ENCODE assay signal across 20 cellular contexts in the genomic region with DNA sequence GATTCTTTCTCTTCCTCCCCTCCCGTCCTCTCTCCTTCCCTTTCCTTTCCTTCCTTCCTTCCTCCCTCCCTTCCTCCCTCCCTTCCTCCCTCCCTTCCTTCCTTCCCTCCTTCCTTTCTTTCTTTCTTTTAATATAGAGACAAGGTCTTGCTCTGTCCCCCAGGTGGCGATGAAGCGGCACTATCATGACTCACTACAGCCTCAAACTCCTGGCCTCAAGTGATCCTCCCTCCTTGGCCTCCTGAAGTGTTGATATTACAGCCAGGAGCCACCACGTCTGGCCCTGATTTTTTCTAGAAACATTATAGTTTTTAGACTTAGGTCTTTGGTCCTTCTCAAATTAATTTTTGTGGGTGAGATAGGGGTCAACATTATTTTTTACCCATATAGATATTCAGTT. TPM values are rescaled to one million over a fixed set of nuclear protein-coding genes. Genes with fewer than 3 reads are reported as not detected.
DNase-seq lines count a peak whose midpoint lies in the region; ATAC-seq and TF ChIP-seq lines count a peak whose summit lies in the region.
"Had no signal": no experiment of that assay in that cellular context is flagged by ENCODE, and none has a peak within 500 bp of the region (broad histone marks: within the 10 kb centered on the region; RNA-seq: fewer than 3 reads in every experiment).

No MANE protein-coding gene starts in this region.

- no peak overlapping the region for H2BK120ac ChIP-seq in H9 (ENCODE audit: low read depth, low read length, poor library complexity, severe bottlenecking)

- H3T11ph ChIP-seq in H9 (ENCODE audit: low read length), result no peak overlapping the region

- H2AK5ac ChIP-seq in H9 (ENCODE audit: insufficient read length, low read length), result no peak overlapping the region

- H3K27me3 Mint-ChIP-seq in H9 (ENCODE audit: low read depth), result peaks cover 2% of the 10 kb centered on the region; the same call in 1 of the 2 replicates

- no peak overlapping the region for H3K27ac Mint-ChIP-seq in H9

- no peaks in the 10 kb centered on the region; a peak in 1 of 7 replicates for H3K36me3 Mint-ChIP-seq in H9 (ENCODE audit: insufficient read depth in 1 of 3, low read depth in 3 of 3)

- no peak overlapping the region for H3K23ac ChIP-seq in H9 (ENCODE audit: insufficient read length, low read depth, low read length)

- H3K4ac ChIP-seq in H9 (ENCODE audit: low read depth, low read length), result no peak overlapping the region

- H3K14ac ChIP-seq in H9 (ENCODE audit: insufficient read depth, low read length), result no peak overlapping the region

- intact Hi-C loops in PC-3 (cut with micrococcal nuclease), result no loop called here
- intact Hi-C loops in esophagus muscularis mucosa (cut with DNase I), result no loop called here

- H2BK5ac ChIP-seq in H9 (ENCODE audit: insufficient read length, low read length), result no peak overlapping the region

- no peak overlapping the region for H4K91ac ChIP-seq in H9 (ENCODE audit: insufficient read length, low read depth, low read length)

- no peak overlapping the region for H2BK12ac ChIP-seq in H9 (ENCODE audit: insufficient read length, low read depth, low read length)

- POLR2A ChIA-PET in PC-3 (lab: Charles Lee; ENCODE audit: unreplicated experiment), result no interaction called here

- H3K36me3 ChIP-seq in PC-3 (ENCODE audit: low read depth, low read length) (no peaks in the 10 kb centered on the region; the same call in 1 of the 2 replicates), esophagus muscularis mucosa (no peaks in the 10 kb centered on the region)
- H3K36me3 ChIP-seq: esophagus squamous epithelium, suprapubic skin had no signal

- H3K18ac ChIP-seq in H9 (ENCODE audit: insufficient read length, low read depth, low read length), result no peak overlapping the region

- H4K20me1 ChIP-seq in H9 (ENCODE audit: control insufficient read depth, insufficient read depth, insufficient read length), result no peaks in the 10 kb centered on the region
- no peaks in the 10 kb centered on the region for H4K20me1 ChIP-seq in PC-3 (ENCODE audit: low read length)

- H2BK20ac ChIP-seq in H9 (ENCODE audit: low read depth, low read length, poor library complexity, severe bottlenecking), result no peak overlapping the region

- H3F3A ChIP-seq in PC-3 (ENCODE audit: low read length, unreplicated experiment), result no peaks in the 10 kb centered on the region

- H3K9me2 ChIP-seq in PC-3 (replicated peaks; ENCODE audit: low read length), result no peaks in the 10 kb centered on the region

- no CpG with 5 or more reads among the region's 4 CpGs for WGBS in H9 (ENCODE audit: extremely low coverage, insufficient read length, low lambda C conversion rate)
- WGBS in esophagus muscularis mucosa, result 73% methylated on average over 4 of the region's 4 CpGs

- H2AFZ ChIP-seq in H9 (ENCODE audit: low read length), result no peak overlapping the region
- no peak overlapping the region for H2AFZ ChIP-seq in PC-3 (ENCODE audit: low read length)

- CTCF ChIA-PET in PC-3 (lab: Charles Lee), result no interaction called here

- no peak overlapping the region for H3K4me3 Mint-ChIP-seq in H9

- no peak overlapping the region for H3K4me2 ChIP-seq in H9 (ENCODE audit: insufficient read depth, insufficient read length, low read length)
- H3K4me2 ChIP-seq in PC-3 (ENCODE audit: low read length), result no peak overlapping the region

- H3K23me2 ChIP-seq in H9 (ENCODE audit: insufficient read length, low read depth, low read length, poor library complexity, severe bottlenecking), result no peaks in the 10 kb centered on the region

- H3K27ac ChIP-seq in H9 (ENCODE audit: insufficient read length, low read depth, low read length) (no peak overlapping the region), PC-3 (ENCODE audit: low read length) (no peak overlapping the region), esophagus muscularis mucosa (replicated peaks in 1 of 4) (no peak overlapping the region)
- H3K27ac ChIP-seq: coronary artery, esophagus squamous epithelium, HL-60, suprapubic skin had no signal

- H3K4me1 Mint-ChIP-seq in H9, result peaks cover 11 to 21% of the 10 kb centered on the region in 2 experiments

- TF ChIP-seq POLR2A in esophagus muscularis mucosa (IDR thresholded peaks at IDR 0.05; ENCODE audit: low read depth), result no peak

- H2BK15ac ChIP-seq in H9 (ENCODE audit: low read depth, low read length), result no peak overlapping the region

- H3K9me3 ChIP-seq in H9 (ENCODE audit: control insufficient read depth, low read depth, low read length) (no peaks in the 10 kb centered on the region), PC-3 (ENCODE audit: low read length) (no peaks in the 10 kb centered on the region), esophagus muscularis mucosa (no peaks in the 10 kb centered on the region)
- H3K9me3 ChIP-seq: esophagus squamous epithelium, mucosa of descending colon, suprapubic skin had no signal

- no peak overlapping the region for H4K5ac ChIP-seq in H9 (ENCODE audit: insufficient read length, low read depth, low read length)

- no peaks in the 10 kb centered on the region for H3K79me1 ChIP-seq in H9 (ENCODE audit: insufficient read depth, low read depth, low read length, poor library complexity, severe bottlenecking)

- no peak overlapping the region for H3K9ac ChIP-seq in H9 (ENCODE audit: extremely low read depth, insufficient read length, low read length)
- no peak overlapping the region for H3K9ac ChIP-seq in PC-3 (ENCODE audit: low read length)

- DNase-seq in activated CD8-positive, alpha-beta memory T cell treated with anti-CD3 and anti-CD28 coated beads for 24 hours, result peak; percentile 52
- no peak for DNase-seq in activated CD8-positive, alpha-beta memory T cell treated with anti-CD3 and anti-CD28 coated beads, Interleukin-2, amount 50 U/mL, for 4 hours
- DNase-seq in H9, result no peak
- DNase-seq in PC-3, result peak; percentile 17
- peak; percentile 64 for DNase-seq in esophagus muscularis mucosa (ENCODE audit: extremely low spot score)
- DNase-seq: activated T-cell treated with anti-CD3 and anti-CD28 coated beads, Interleukin-2, amount 50 U/mL, for 48 hours; DMS153; esophagus squamous epithelium; HCEC 1CT; mucosa of descending colon; posterior cingulate gyrus; stimulated activated CD4-positive, alpha-beta T cell treated with anti-CD3 and anti-CD28 coated beads, Interleukin-12 subunit alpha, Interleukin-12 subunit beta, amount 100 ng/mL, for 4 hours had no signal

- TF ChIP-seq CTCF in H9 (conservative IDR thresholded peaks at IDR 0.05), result peak; percentile 54; the same call in 2 of the 3 replicates
- TF ChIP-seq CTCF in PC-3 (conservative IDR thresholded peaks at IDR 0.05; ENCODE audit: low read depth, low read length), result peak; percentile 39; the same call in 1 of the 2 replicates
- TF ChIP-seq CTCF in esophagus muscularis mucosa (IDR thresholded peaks at IDR 0.05), result no peak

- no peak overlapping the region for H3K56ac ChIP-seq in H9 (ENCODE audit: insufficient read length, low read depth, low read length)

- no peaks in the 10 kb centered on the region; a peak in 1 of 5 replicates for H3K9me3 Mint-ChIP-seq in H9

- no TSS peak for BruUV-seq in PC-3 (replicated peaks; lab: Mats Ljungman, UMichigan)

- H3K4me1 ChIP-seq in H9 (ENCODE audit: insufficient read depth, low read length) (peaks cover 3% of the 10 kb centered on the region; the same call in 1 of the 2 replicates), PC-3 (ENCODE audit: insufficient read depth, low read length) (no peaks in the 10 kb centered on the region), esophagus muscularis mucosa (no peaks in the 10 kb centered on the region)
- H3K4me1 ChIP-seq: esophagus squamous epithelium, suprapubic skin had no signal

- H3K79me2 ChIP-seq in H9 (ENCODE audit: insufficient read depth, low read length), result no peaks in the 10 kb centered on the region
- no peaks in the 10 kb centered on the region for H3K79me2 ChIP-seq in PC-3 (ENCODE audit: low read length)

- H3K27me3 ChIP-seq in H9 (ENCODE audit: insufficient read depth, low read length) (no peaks in the 10 kb centered on the region), PC-3 (ENCODE audit: low read length) (peaks cover 7% of the 10 kb centered on the region; the same call in 1 of the 2 replicates), esophagus muscularis mucosa (peaks cover 0 to 18% (median 0%) of the 10 kb centered on the region in 4 donors)
- H3K27me3 ChIP-seq: suprapubic skin had no signal

- H3K4me3 ChIP-seq in PC-3 (ENCODE audit: low read length) (no peak overlapping the region), esophagus muscularis mucosa (no peak overlapping the region)
- H3K4me3 ChIP-seq: coronary artery, esophagus squamous epithelium, mucosa of descending colon, suprapubic skin had no signal

- H4K8ac ChIP-seq in H9 (replicated peaks; ENCODE audit: insufficient read length, low read depth, low read length), result no peak overlapping the region

- ATAC-seq in PC-3 (peak; percentile 27; the same call in 1 of the 2 replicates), HG03135 (IDR thresholded peaks at IDR 0.05; ENCODE audit: unreplicated experiment) (no peak), GM19395 (IDR thresholded peaks at IDR 0.05; ENCODE audit: unreplicated experiment) (no peak), GM21576 (IDR thresholded peaks at IDR 0.05; ENCODE audit: unreplicated experiment) (no peak)
- ATAC-seq: mucosa of descending colon had no signal

- no peak for TF ChIP-seq EP300 in esophagus muscularis mucosa (IDR thresholded peaks at IDR 0.05)

RNA-seq across cellular contexts. Expression of gene GRM2, which starts 15.5 kb away (rescaled TPM):
- total RNA-seq in H9 (2021), result 1.5 and 1.9 TPM in 2 replicates
- 0.07 and 0.17 TPM in 2 replicates for total RNA-seq in PC-3 (2014; rRNA removed)
- under 1 TPM in 3 of 4 donors, not detected in 1; 0.11 to 0.83 (median 0.52) TPM for total RNA-seq in esophagus muscularis mucosa
- total RNA-seq: M059J had no signal

RNA-seq across cellular contexts. Expression of gene TEX264, which starts 51.3 kb away (rescaled TPM):
- total RNA-seq in H9 (2021) (15.0 and 17.3 TPM in 2 replicates), PC-3 (2014; rRNA removed) (85.5 and 88.1 TPM in 2 replicates), esophagus muscularis mucosa (10 to 100 TPM; 48.0 to 73.8 (median 65.4) TPM)

RNA-seq across cellular contexts. Expression of gene IQCF6, which starts 56.7 kb away (rescaled TPM):
- total RNA-seq in H9 (2021), result not detected in 2 replicates
- not detected in 2 replicates for total RNA-seq in PC-3 (2014; rRNA removed)
- not detected for total RNA-seq in esophagus muscularis mucosa
- total RNA-seq: astrocyte, esophagus squamous epithelium, M059J, mucosa of descending colon, suprapubic skin had no signal

Comparison
In these comparisons a context has a peak if more than half of its experiments do, and no peak if none do; other contexts are left out.
1. DNase-seq: peak in activated CD8-positive, alpha-beta memory T cell treated with anti-CD3 and anti-CD28 coated beads for 24 hours (single experiment), PC-3 (single experiment) and esophagus muscularis mucosa (single experiment); none in activated CD8-positive, alpha-beta memory T cell treated with anti-CD3 and anti-CD28 coated beads, Interleukin-2, amount 50 U/mL, for 4 hours (single experiment) and H9 (single experiment).
2. CTCF ChIP-seq: peak in H9 (single experiment) and PC-3 (single experiment); none in esophagus muscularis mucosa (0 of 3).